In the genomic region with DNA sequence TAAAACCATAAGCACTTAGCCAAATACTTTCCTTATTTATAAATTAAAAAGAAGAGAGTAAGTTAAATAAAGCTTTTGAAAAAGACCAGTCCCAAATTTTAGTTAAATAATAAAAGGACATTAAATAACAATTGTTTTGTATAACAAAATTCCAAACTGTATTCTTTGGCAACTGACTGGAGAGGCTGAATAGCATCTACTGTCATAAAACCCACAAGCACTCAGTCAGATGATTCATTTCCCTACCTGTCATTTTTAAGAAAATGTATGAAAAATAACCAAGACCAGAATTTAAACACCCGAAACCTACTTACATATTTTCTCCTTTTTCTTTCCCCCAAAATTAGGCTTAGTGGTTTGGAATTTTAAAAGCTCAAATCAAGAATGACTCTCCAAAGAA, we compare ENCODE assay signal across 17 cellular contexts.
"Had no signal": no experiment of that assay in that cellular context is flagged by ENCODE, and none has a peak within 500 bp of the region (broad histone marks: within the 10 kb centered on the region; RNA-seq: fewer than 3 reads in every experiment).

No MANE protein-coding gene starts in this region.

- H3K36me3 Mint-ChIP-seq: brain, natural killer cell, T-cell had no signal

- H3K9me2 ChIP-seq: SK-N-SH had no signal

- H3K4me3 ChIP-seq: left lung, thyroid gland had no signal

- H3K9me3 Mint-ChIP-seq: activated CD4-positive, alpha-beta memory T cell treated with anti-CD3 and anti-CD28 coated beads, Interleukin-2, amount 10 ng/mL, durations not matched to agents 7 days and 5 days; dendritic cell treated with granulocyte-macrophage colony-stimulating factor and Interleukin-4, amounts not matched to agents 40 ng/mL and 50 ng/mL, for 4 days; natural killer cell; T-cell had no signal

- H3K27ac Mint-ChIP-seq: activated CD4-positive, alpha-beta memory T cell treated with anti-CD3 and anti-CD28 coated beads, Interleukin-2, amount 10 ng/mL, durations not matched to agents 7 days and 5 days; activated CD4-positive, alpha-beta T cell treated with anti-CD3 and anti-CD28 coated beads for 36 hours; activated T-cell treated with anti-CD3 and anti-CD28 coated beads, Interleukin-2, amount 50 U/mL, for 72 hours; brain; dendritic cell treated with granulocyte-macrophage colony-stimulating factor and Interleukin-4, amounts not matched to agents 40 ng/mL and 50 ng/mL, for 4 days; natural killer cell; T-cell had no signal

- H3K27ac ChIP-seq: left lung, neutrophil, thyroid gland, VCaP had no signal

- H3K4me1 ChIP-seq: left lung, thyroid gland had no signal

- H3K9me3 ChIP-seq: left lung, neutrophil, SK-N-SH, thyroid gland had no signal

- H3K27me3 ChIP-seq: left lung, neutrophil, thyroid gland had no signal

- H3K27me3 Mint-ChIP-seq: activated CD4-positive, alpha-beta memory T cell treated with anti-CD3 and anti-CD28 coated beads, Interleukin-2, amount 10 ng/mL, durations not matched to agents 7 days and 5 days; activated CD4-positive, alpha-beta T cell treated with anti-CD3 and anti-CD28 coated beads for 36 hours; brain had no signal

- H3K4me2 ChIP-seq: SK-N-SH had no signal

- H3K36me3 ChIP-seq: left lung, neutrophil, thyroid gland had no signal

- DNase-seq: activated CD4-positive, alpha-beta memory T cell treated with anti-CD3 and anti-CD28 coated beads, Interleukin-2, amount 10 ng/mL, durations not matched to agents 7 days and 5 days; activated CD4-positive, alpha-beta T cell treated with anti-CD3 and anti-CD28 coated beads for 36 hours; activated naive CD4-positive, alpha-beta T cell treated with anti-CD3 and anti-CD28 coated beads, Interleukin-2, amount 50 U/mL, for 16 hours; activated T-cell treated with anti-CD3 and anti-CD28 coated beads, Interleukin-2, amount 50 U/mL, for 72 hours; amygdala; hippocampal formation; left lung; mesenchymal stem cell; natural killer cell; SK-N-SH; stimulated activated CD4-positive, alpha-beta T cell treated with anti-CD3 and anti-CD28 coated beads, Interleukin-1b, Interleukin-23, amount 100 ng/mL, for 48 hours; T-cell; thyroid gland had no signal

- H3K4me1 Mint-ChIP-seq: brain had no signal

- H3K4me3 Mint-ChIP-seq: activated CD4-positive, alpha-beta memory T cell treated with anti-CD3 and anti-CD28 coated beads, Interleukin-2, amount 10 ng/mL, durations not matched to agents 7 days and 5 days; activated CD4-positive, alpha-beta T cell treated with anti-CD3 and anti-CD28 coated beads for 36 hours; brain; dendritic cell treated with granulocyte-macrophage colony-stimulating factor and Interleukin-4, amounts not matched to agents 40 ng/mL and 50 ng/mL, for 4 days; natural killer cell; T-cell had no signal
